In the genomic region with DNA sequence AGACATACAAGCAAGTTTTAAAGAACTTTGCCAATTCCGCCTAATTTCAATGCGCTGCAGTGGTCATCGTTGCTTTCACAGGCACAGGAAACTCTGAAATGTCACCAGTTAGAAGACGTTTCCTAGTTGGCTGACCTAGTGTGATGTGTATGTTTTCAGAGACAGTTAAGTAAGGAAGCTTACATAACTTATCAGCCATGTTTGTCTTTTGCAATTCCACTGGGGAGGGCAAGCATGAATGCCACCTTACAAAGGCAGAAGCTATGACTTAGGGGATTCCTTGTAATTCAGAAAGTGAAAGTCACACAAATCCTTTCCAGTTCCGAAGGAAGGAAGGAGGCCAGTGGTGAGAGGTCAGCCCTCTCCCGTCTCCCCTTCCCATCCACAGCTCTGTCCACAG, we compare ENCODE assay signal across 24 cellular contexts. TPM values are rescaled to one million over a fixed set of nuclear protein-coding genes. Genes with fewer than 3 reads are reported as not detected.
"Had no signal": no experiment of that assay in that cellular context is flagged by ENCODE, and none has a peak within 500 bp of the region (broad histone marks: within the 10 kb centered on the region; RNA-seq: fewer than 3 reads in every experiment).

No MANE protein-coding gene starts in this region.

- DNase-seq: activated CD4-positive, CD25-positive, alpha-beta regulatory T cell treated with anti-CD3 and anti-CD28 coated beads, Interleukin-2, amount 50 U/mL, for 72 hours; activated naive CD8-positive, alpha-beta T cell treated with anti-CD3 and anti-CD28 coated beads for 36 hours; amygdala; body of pancreas; caudate nucleus; effector CD4-positive, alpha-beta T cell; hippocampal formation; mucosa of descending colon; naive thymus-derived CD8-positive, alpha-beta T cell; nucleus accumbens; right cardiac atrium; small intestine; stimulated activated CD4-positive, alpha-beta T cell treated with anti-CD3 and anti-CD28 coated beads, Interleukin-4, amount 100 ng/mL, for 4 hours; stimulated activated CD8-positive, alpha-beta memory T cell treated with anti-CD3 and anti-CD28 coated beads, Interleukin-4, amount 100 ng/mL, for 48 hours; stimulated activated naive CD8-positive, alpha-beta T cell treated with anti-CD3 and anti-CD28 coated beads, Interleukin-15, Interleukin-2, amounts not matched to agents 100 U/mL and 50 U/mL, for 24 hours had no signal

- H3K36me3 ChIP-seq: esophagus muscularis mucosa, suprapubic skin had no signal

- H3K27ac ChIP-seq: body of pancreas, coronary artery, esophagus muscularis mucosa, suprapubic skin had no signal

- H3K4me3 ChIP-seq: body of pancreas, coronary artery, esophagus muscularis mucosa, mucosa of descending colon, suprapubic skin had no signal

- H3K4me1 ChIP-seq: body of pancreas, esophagus muscularis mucosa, suprapubic skin had no signal

- H3K27me3 ChIP-seq: body of pancreas had no signal

- FAIRE-seq: keratinocyte, small intestine had no signal

- H3K9me3 ChIP-seq: body of pancreas, esophagus muscularis mucosa, mucosa of descending colon, suprapubic skin had no signal

RNA-seq across cellular contexts. Expression of a gene that starts 15.0 kb away (rescaled TPM):
- total RNA-seq: activated CD8-positive, alpha-beta memory T cell treated with anti-CD3 and anti-CD28 coated beads for 36 hours; activated naive CD8-positive, alpha-beta T cell treated with anti-CD3 and anti-CD28 coated beads for 36 hours; activated T-helper 1 cell treated with anti-CD3 and anti-CD28 coated beads, Interleukin-12 subunit alpha, Interleukin-12 subunit beta, Interleukin-2, Interleukin-4 antibody, amounts not matched to agents 30 ng/mL and 10 ng/mL and 1 ng/mL, durations not matched to agents 14 hours and 24 hours and 36 hours; body of pancreas; esophagus muscularis mucosa; left lobe of liver; lung microvascular endothelial cell; mucosa of descending colon; naive thymus-derived CD8-positive, alpha-beta T cell; progenitor cell of endocrine pancreas; right cardiac atrium; suprapubic skin had no signal
- polyA plus RNA-seq: keratinocyte; naive thymus-derived CD8-positive, alpha-beta T cell; right cardiac atrium; small intestine had no signal
